Comparison of ENCODE assay signal across 15 cellular contexts in the genomic region with DNA sequence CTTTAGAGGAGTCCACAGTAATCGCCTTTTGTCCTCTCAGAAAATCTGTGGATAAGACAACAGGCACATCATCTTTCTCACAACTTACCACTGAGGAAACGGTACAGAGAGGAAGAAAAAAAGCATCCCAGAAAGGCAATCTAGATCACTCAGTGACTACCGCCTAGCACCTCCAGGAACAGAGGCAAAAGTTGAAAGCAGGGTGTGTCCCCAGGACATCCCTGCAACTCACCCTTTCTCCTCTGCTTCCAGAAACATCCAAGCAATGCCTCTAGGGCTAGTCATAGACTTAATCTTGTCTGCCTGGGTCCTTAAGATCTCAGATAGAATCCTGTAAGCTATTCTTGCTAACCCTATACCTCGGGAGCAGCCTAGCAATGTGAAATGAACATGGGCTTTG. TPM values are rescaled to one million over a fixed set of nuclear protein-coding genes. Genes with fewer than 3 reads are reported as not detected.
DNase-seq lines count a peak whose midpoint lies in the region; ATAC-seq and TF ChIP-seq lines count a peak whose summit lies in the region.
"Had no signal": no experiment of that assay in that cellular context is flagged by ENCODE, and none has a peak within 500 bp of the region (broad histone marks: within the 10 kb centered on the region; RNA-seq: fewer than 3 reads in every experiment).

No MANE protein-coding gene starts in this region.

- H3K4me3 Mint-ChIP-seq in natural killer cell treated with Interleukin-12 subunit alpha and Interleukin-12 subunit beta and Interleukin-15 and Interleukin-18, amount 100 ng/mL, for 72 hours, result no peak overlapping the region
- H3K4me3 Mint-ChIP-seq in natural killer cell, result no peak overlapping the region
- peak overlapping the region; percentile 63 for H3K4me3 Mint-ChIP-seq in activated naive CD8-positive, alpha-beta T cell treated with anti-CD3 and anti-CD28 coated beads, Interleukin-2, amount 10 ng/mL, durations not matched to agents 7 days and 5 days
- H3K4me3 Mint-ChIP-seq: neural crest cell had no signal

- H3K27ac Mint-ChIP-seq in natural killer cell treated with Interleukin-12 subunit alpha and Interleukin-12 subunit beta and Interleukin-15 and Interleukin-18, amount 100 ng/mL, for 72 hours, result peak overlapping the region; percentile 44 to 79
- H3K27ac Mint-ChIP-seq in natural killer cell, result no peak overlapping the region
- no peak overlapping the region for H3K27ac Mint-ChIP-seq in activated naive CD8-positive, alpha-beta T cell treated with anti-CD3 and anti-CD28 coated beads, Interleukin-2, amount 10 ng/mL, durations not matched to agents 7 days and 5 days

- H3K9me3 Mint-ChIP-seq in natural killer cell treated with Interleukin-12 subunit alpha and Interleukin-12 subunit beta and Interleukin-15 and Interleukin-18, amount 100 ng/mL, for 72 hours, result no peaks in the 10 kb centered on the region
- H3K9me3 Mint-ChIP-seq in natural killer cell, result peaks cover 0 to 3% of the 10 kb centered on the region in 2 donors
- H3K9me3 Mint-ChIP-seq in activated naive CD8-positive, alpha-beta T cell treated with anti-CD3 and anti-CD28 coated beads, Interleukin-2, amount 10 ng/mL, durations not matched to agents 7 days and 5 days, result peaks cover 6% of the 10 kb centered on the region

- POLR2A ChIA-PET in activated naive CD8-positive, alpha-beta T cell treated with anti-CD3 and anti-CD28 coated beads, Interleukin-2, amount 10 ng/mL, durations not matched to agents 7 days and 5 days (lab: Charles Lee), result interaction anchor here (1.0 to 1.5 kb wide), 3 partner anchors 9 to 26 kb away, joined by 3 to 12 read pairs (median 4); partner anchors contain the start of gene PDCD4

- intact Hi-C loops in natural killer cell (cut with micrococcal nuclease), result no loop called here
- intact Hi-C loops in right lobe of liver (cut with DNase I), result no loop called here

- H3K27me3 ChIP-seq in right lobe of liver, result no peaks in the 10 kb centered on the region

- no peak for ATAC-seq in natural killer cell treated with Interleukin-12 subunit alpha and Interleukin-12 subunit beta and Interleukin-15 and Interleukin-18, amount 100 ng/mL, for 72 hours
- no peak for ATAC-seq in natural killer cell
- no peak for ATAC-seq in activated naive CD8-positive, alpha-beta T cell treated with anti-CD3 and anti-CD28 coated beads, Interleukin-2, amount 10 ng/mL, durations not matched to agents 7 days and 5 days (ENCODE audit: low read depth)
- peak in 1 of 4 donors; percentile 2 for ATAC-seq in right lobe of liver
- ATAC-seq in GM21737 (IDR thresholded peaks at IDR 0.05; ENCODE audit: unreplicated experiment), result no peak
- ATAC-seq in HG02970 (IDR thresholded peaks at IDR 0.05; ENCODE audit: low FRiP score, unreplicated experiment), result no peak
- ATAC-seq in GM19395 (IDR thresholded peaks at IDR 0.05; ENCODE audit: unreplicated experiment), result no peak

- peaks cover 44 to 64% of the 10 kb centered on the region in 2 donors for H3K4me1 Mint-ChIP-seq in natural killer cell treated with Interleukin-12 subunit alpha and Interleukin-12 subunit beta and Interleukin-15 and Interleukin-18, amount 100 ng/mL, for 72 hours (ENCODE audit: low read depth in 2 of 2)
- H3K4me1 Mint-ChIP-seq in natural killer cell, result peaks cover 61% of the 10 kb centered on the region in 2 donors
- peaks cover 62% of the 10 kb centered on the region for H3K4me1 Mint-ChIP-seq in activated naive CD8-positive, alpha-beta T cell treated with anti-CD3 and anti-CD28 coated beads, Interleukin-2, amount 10 ng/mL, durations not matched to agents 7 days and 5 days

- WGBS in right lobe of liver (ENCODE audit: insufficient coverage, low coverage, low lambda C conversion rate, missing lambda C conversion rate), result 77% methylated on average over 4 of the region's 4 CpGs

- no peak overlapping the region for H3K4me3 ChIP-seq in right lobe of liver
- H3K4me3 ChIP-seq: SK-N-MC, skin epidermis had no signal

- peaks cover 0 to 29% (median 14%) of the 10 kb centered on the region in 4 donors for H3K4me1 ChIP-seq in right lobe of liver

- no peaks in the 10 kb centered on the region for H3K9me3 ChIP-seq in right lobe of liver

- H3K36me3 ChIP-seq in right lobe of liver, result no peaks in the 10 kb centered on the region

- TF ChIP-seq CTCF in natural killer cell (IDR thresholded peaks at IDR 0.05) (no peak), right lobe of liver (IDR thresholded peaks at IDR 0.05) (no peak)

- TF ChIP-seq POLR2A in right lobe of liver (IDR thresholded peaks at IDR 0.05), result no peak

- H3K36me3 Mint-ChIP-seq in natural killer cell treated with Interleukin-12 subunit alpha and Interleukin-12 subunit beta and Interleukin-15 and Interleukin-18, amount 100 ng/mL, for 72 hours, result no peaks in the 10 kb centered on the region
- no peaks in the 10 kb centered on the region for H3K36me3 Mint-ChIP-seq in natural killer cell
- peaks cover 6% of the 10 kb centered on the region for H3K36me3 Mint-ChIP-seq in activated naive CD8-positive, alpha-beta T cell treated with anti-CD3 and anti-CD28 coated beads, Interleukin-2, amount 10 ng/mL, durations not matched to agents 7 days and 5 days

- peaks cover 0 to 16% of the 10 kb centered on the region in 2 donors for H3K27me3 Mint-ChIP-seq in natural killer cell treated with Interleukin-12 subunit alpha and Interleukin-12 subunit beta and Interleukin-15 and Interleukin-18, amount 100 ng/mL, for 72 hours
- no peaks in the 10 kb centered on the region for H3K27me3 Mint-ChIP-seq in natural killer cell (ENCODE audit: low read depth in 2 of 2)
- H3K27me3 Mint-ChIP-seq in activated naive CD8-positive, alpha-beta T cell treated with anti-CD3 and anti-CD28 coated beads, Interleukin-2, amount 10 ng/mL, durations not matched to agents 7 days and 5 days, result no peaks in the 10 kb centered on the region

- no peak for DNase-seq in natural killer cell treated with Interleukin-12 subunit alpha and Interleukin-12 subunit beta and Interleukin-15 and Interleukin-18, amount 100 ng/mL, for 72 hours (ENCODE audit: low spot score)
- no peak for DNase-seq in natural killer cell
- DNase-seq in activated naive CD8-positive, alpha-beta T cell treated with anti-CD3 and anti-CD28 coated beads, Interleukin-2, amount 10 ng/mL, durations not matched to agents 7 days and 5 days, result no peak
- no peak for DNase-seq in right lobe of liver
- no peak for DNase-seq in DMS79 (lab: John Stamatoyannopoulos, UW)
- DNase-seq: AML-193, left cardiac atrium, NCI-H1436 treated with DMSO at 0.1 percent for 48 hours, NCI-H774 had no signal

- peak overlapping the region; percentile 49 to 73 (median 50) for H3K27ac ChIP-seq in right lobe of liver

RNA-seq across cellular contexts. Expression of gene PDCD4, which starts 18.8 kb away (rescaled TPM):
- 10 to 100 TPM; 36.7 to 48.6 TPM for total RNA-seq in natural killer cell treated with Interleukin-12 subunit alpha and Interleukin-12 subunit beta and Interleukin-15 and Interleukin-18, amount 100 ng/mL, for 72 hours
- total RNA-seq in natural killer cell, result 100 to 1,000 TPM; 199 to 241 (median 222) TPM
- total RNA-seq in activated naive CD8-positive, alpha-beta T cell treated with anti-CD3 and anti-CD28 coated beads, Interleukin-2, amount 10 ng/mL, durations not matched to agents 7 days and 5 days, result 100 to 1,000 TPM; 236 to 237 TPM
- total RNA-seq in right lobe of liver, result 100 to 1,000 TPM in 1 of 6 experiments, 10 to 100 TPM in 5; 10.8 to 105 (median 32.5) TPM

Comparison
In these comparisons a context has a peak if more than half of its experiments do, and no peak if none do; other contexts are left out.
1. H3K27ac Mint-ChIP-seq: peak in natural killer cell treated with Interleukin-12 subunit alpha and Interleukin-12 subunit beta and Interleukin-15 and Interleukin-18, amount 100 ng/mL, for 72 hours (2 of 2); none in natural killer cell (0 of 2) and activated naive CD8-positive, alpha-beta T cell treated with anti-CD3 and anti-CD28 coated beads, Interleukin-2, amount 10 ng/mL, durations not matched to agents 7 days and 5 days (single experiment).